In genomic region chr2:84276585-84277255, GRCh38 we compare ENCODE assay signal across 26 cellular contexts.
DNase-seq lines count a peak whose midpoint lies in the region; ATAC-seq and TF ChIP-seq lines count a peak whose summit lies in the region.
"Had no signal": no experiment of that assay in that cellular context is flagged by ENCODE, and none has a peak within 500 bp of the region (broad histone marks: within the 10 kb centered on the region; RNA-seq: fewer than 3 reads in every experiment).

No MANE protein-coding gene starts in this region.

- H3K27ac Mint-ChIP-seq in activated T-cell treated with anti-CD3 and anti-CD28 coated beads, Interleukin-2, amount 50 U/mL, for 72 hours, result no peak overlapping the region
- H3K27ac Mint-ChIP-seq in activated T-cell treated with anti-CD3 and anti-CD28 coated beads, Interleukin-2, amount 50 U/mL, for 24 hours, result no peak overlapping the region
- H3K27ac Mint-ChIP-seq in central memory CD8-positive, alpha-beta T cell (ENCODE audit: low read depth), result no peak overlapping the region

- H3K4me1 Mint-ChIP-seq in activated T-cell treated with anti-CD3 and anti-CD28 coated beads, Interleukin-2, amount 50 U/mL, for 72 hours (ENCODE audit: low read depth), result no peaks in the 10 kb centered on the region
- H3K4me1 Mint-ChIP-seq in activated T-cell treated with anti-CD3 and anti-CD28 coated beads, Interleukin-2, amount 50 U/mL, for 24 hours (ENCODE audit: low read depth), result peaks cover 20% of the 10 kb centered on the region
- H3K4me1 Mint-ChIP-seq in central memory CD8-positive, alpha-beta T cell, result peaks cover 21% of the 10 kb centered on the region

- H3K27me3 Mint-ChIP-seq in activated T-cell treated with anti-CD3 and anti-CD28 coated beads, Interleukin-2, amount 50 U/mL, for 72 hours (ENCODE audit: low read depth), result peaks cover 12% of the 10 kb centered on the region
- H3K27me3 Mint-ChIP-seq in activated T-cell treated with anti-CD3 and anti-CD28 coated beads, Interleukin-2, amount 50 U/mL, for 24 hours, result peaks cover 9% of the 10 kb centered on the region
- peaks cover 21% of the 10 kb centered on the region for H3K27me3 Mint-ChIP-seq in central memory CD8-positive, alpha-beta T cell

- no peak overlapping the region for H3K27ac ChIP-seq in smooth muscle cell (ENCODE audit: low read depth)
- H3K27ac ChIP-seq: C4-2B, HL-60 had no signal

- no peak overlapping the region for H3K4me3 ChIP-seq in Jurkat, Clone E6-1 (ENCODE audit: low read length)
- H3K4me3 ChIP-seq in mucosa of descending colon, result no peak overlapping the region
- H3K4me3 ChIP-seq in BE2C (ENCODE audit: low read depth, low read length), result no peak overlapping the region
- no peak overlapping the region for H3K4me3 ChIP-seq in smooth muscle cell

- intact Hi-C loops in mucosa of descending colon (cut with DNase I, micrococcal nuclease), result no loop called here

- H3K9me3 ChIP-seq in mucosa of descending colon (no peaks in the 10 kb centered on the region), BE2C (no peaks in the 10 kb centered on the region), smooth muscle cell (replicated peaks; ENCODE audit: low read depth) (no peaks in the 10 kb centered on the region)

- H3K4me2 ChIP-seq in smooth muscle cell, result no peak overlapping the region

- H3K4me3 Mint-ChIP-seq in activated T-cell treated with anti-CD3 and anti-CD28 coated beads, Interleukin-2, amount 50 U/mL, for 72 hours, result no peak overlapping the region
- no peak overlapping the region for H3K4me3 Mint-ChIP-seq in activated T-cell treated with anti-CD3 and anti-CD28 coated beads, Interleukin-2, amount 50 U/mL, for 24 hours
- H3K4me3 Mint-ChIP-seq in central memory CD8-positive, alpha-beta T cell, result no peak overlapping the region

- H3K27me3 ChIP-seq in BE2C, result no peaks in the 10 kb centered on the region
- H3K27me3 ChIP-seq in smooth muscle cell (ENCODE audit: low read depth), result no peaks in the 10 kb centered on the region

- peak; percentile 48 to 50 for ATAC-seq in activated T-cell treated with anti-CD3 and anti-CD28 coated beads, Interleukin-2, amount 50 U/mL, for 72 hours (replicated peaks in 1 of 2)
- ATAC-seq in central memory CD8-positive, alpha-beta T cell (replicated peaks; ENCODE audit: extremely low read depth, poor library complexity, severe bottlenecking), result peak; percentile 65
- peak; percentile 91 for ATAC-seq in mucosa of descending colon
- ATAC-seq: HepG2, Panc1 had no signal

- H2AFZ ChIP-seq in smooth muscle cell (ENCODE audit: low read depth), result no peak overlapping the region

- H3K36me3 ChIP-seq in mucosa of descending colon (ENCODE audit: low read depth) (no peaks in the 10 kb centered on the region), BE2C (no peaks in the 10 kb centered on the region), smooth muscle cell (ENCODE audit: low read depth) (no peaks in the 10 kb centered on the region)

- DNase-seq in activated T-cell treated with anti-CD3 and anti-CD28 coated beads, Interleukin-2, amount 50 U/mL, for 72 hours, result no peak
- no peak for DNase-seq in activated T-cell treated with anti-CD3 and anti-CD28 coated beads, Interleukin-2, amount 50 U/mL, for 24 hours
- DNase-seq in Jurkat, Clone E6-1 (ENCODE audit: low read depth, low spot score), result peak; percentile 47
- DNase-seq in central memory CD8-positive, alpha-beta T cell (ENCODE audit: low spot score in 2 of 2), result no peak
- DNase-seq in mucosa of descending colon, result no peak
- no peak for DNase-seq in Kasumi-1 (lab: John Stamatoyannopoulos, UW)
- no peak for DNase-seq in BE2C
- DNase-seq in smooth muscle cell (lab: John Stamatoyannopoulos, UW; ENCODE audit: unreplicated experiment), result no peak
- DNase-seq: AML-193, DND-41, GOT3, HCEC 1CT, KG1, MV-4-11, NCI-H1105 treated with DMSO at 0.1 percent for 48 hours, NCI-H1694, NCI-H2081, NCI-H2171, NCI-H345, NCI-H524, NCI-H82, SIG-M5 had no signal

- H3K9me3 Mint-ChIP-seq in activated T-cell treated with anti-CD3 and anti-CD28 coated beads, Interleukin-2, amount 50 U/mL, for 72 hours, result no peaks in the 10 kb centered on the region
- no peaks in the 10 kb centered on the region for H3K9me3 Mint-ChIP-seq in activated T-cell treated with anti-CD3 and anti-CD28 coated beads, Interleukin-2, amount 50 U/mL, for 24 hours
- H3K9me3 Mint-ChIP-seq in central memory CD8-positive, alpha-beta T cell, result no peaks in the 10 kb centered on the region

- H3K79me2 ChIP-seq in smooth muscle cell (ENCODE audit: low read depth), result no peaks in the 10 kb centered on the region

- H3K4me1 ChIP-seq in mucosa of descending colon (ENCODE audit: low read depth) (no peaks in the 10 kb centered on the region), BE2C (no peaks in the 10 kb centered on the region), smooth muscle cell (ENCODE audit: low read depth) (no peaks in the 10 kb centered on the region)

- no peaks in the 10 kb centered on the region for H4K20me1 ChIP-seq in smooth muscle cell (ENCODE audit: low read depth)

- no peak for TF ChIP-seq CTCF in mucosa of descending colon (IDR thresholded peaks at IDR 0.05)
- no peak for TF ChIP-seq CTCF in BE2C (IDR thresholded peaks at IDR 0.05; ENCODE audit: low read depth, low read length)
- no peak for TF ChIP-seq CTCF in smooth muscle cell (IDR thresholded peaks at IDR 0.05; ENCODE audit: borderline replicate concordance, insufficient read depth, poor library complexity, severe bottlenecking)

- H3K9ac ChIP-seq in smooth muscle cell (ENCODE audit: low read depth), result no peak overlapping the region

- H3K36me3 Mint-ChIP-seq in activated T-cell treated with anti-CD3 and anti-CD28 coated beads, Interleukin-2, amount 50 U/mL, for 72 hours (ENCODE audit: insufficient read depth in 2 of 2), result no peaks in the 10 kb centered on the region
- H3K36me3 Mint-ChIP-seq in activated T-cell treated with anti-CD3 and anti-CD28 coated beads, Interleukin-2, amount 50 U/mL, for 24 hours (ENCODE audit: low read depth), result no peaks in the 10 kb centered on the region
- peaks cover 3% of the 10 kb centered on the region for H3K36me3 Mint-ChIP-seq in central memory CD8-positive, alpha-beta T cell (ENCODE audit: insufficient read depth)

- no peaks in the 10 kb centered on the region for H3F3A ChIP-seq in smooth muscle cell (ENCODE audit: low read depth)
